In genomic region chr11:58629857-58630256, GRCh38 we compare ENCODE assay signal across 1 cellular context.
TF ChIP-seq lines count a peak whose summit lies in the region.

No MANE protein-coding gene starts in this region.

TF ChIP-seq in HCT116, 20 proteins besides CTCF, POLR2A, EP300 and RAD21 (continued from another document):
- TF ChIP-seq SIN3A (IDR thresholded peaks at IDR 0.05; ENCODE audit: low read depth) (no peak), CBX3 (IDR thresholded peaks at IDR 0.05; ENCODE audit: low read depth) (no peak), FOSL1 (IDR thresholded peaks at IDR 0.05; ENCODE audit: low read depth) (no peak), ZBTB33 (IDR thresholded peaks at IDR 0.05; ENCODE audit: extremely low read depth, insufficient replicate concordance, low read length) (no peak), SRF (IDR thresholded peaks at IDR 0.05; ENCODE audit: low read depth) (no peak), SP1 (IDR thresholded peaks at IDR 0.05; ENCODE audit: low read depth) (no peak), EZH2 (IDR thresholded peaks at IDR 0.05) (no peak), TCF7L2 (IDR thresholded peaks at IDR 0.05; ENCODE audit: borderline replicate concordance, extremely low read depth, insufficient read depth, insufficient read length) (no peak)
